In genomic region chr21:43312751-43313169, GRCh38 we compare ENCODE assay signal across 1 cellular context.
A peak's percentile ranks its signal among the peaks of the same experiment; 100 is the strongest.
TF ChIP-seq lines count a peak whose summit lies in the region.

No MANE protein-coding gene starts in this region.

TF ChIP-seq in H1, 55 proteins besides CTCF, POLR2A, EP300 and RAD21 (continued from another document):
- TF ChIP-seq SIN3A (conservative IDR thresholded peaks at IDR 0.05 in 1 of 2, IDR thresholded peaks at IDR 0.05 in 1 of 2; ENCODE audit: low read depth in 1 of 2, low read length in 2 of 2) (no peak), BCL11A (IDR thresholded peaks at IDR 0.05; ENCODE audit: low read depth in 2 of 2, low read length in 2 of 2) (no peak), SP1 (IDR thresholded peaks at IDR 0.05; ENCODE audit: low read depth, low read length) (0 out of 2 replicates have a peak, but pooled peaks have one; percentile 57), PHF8 (conservative IDR thresholded peaks at IDR 0.05; ENCODE audit: low read depth, low read length) (no peak), ASH2L (IDR thresholded peaks at IDR 0.05; ENCODE audit: low read length) (peak; percentile 21), USF2 (IDR thresholded peaks at IDR 0.05; ENCODE audit: low read length) (no peak), CREB1 (IDR thresholded peaks at IDR 0.05) (no peak), GABPA (IDR thresholded peaks at IDR 0.05; ENCODE audit: borderline replicate concordance, insufficient read depth, low read length) (no peak), EZH2 (IDR thresholded peaks at IDR 0.05; ENCODE audit: low read depth, low read length, severe bottlenecking) (no peak), RXRA (IDR thresholded peaks at IDR 0.05; ENCODE audit: insufficient read depth, low read depth, low read length) (no peak), SIX5 (IDR thresholded peaks at IDR 0.05; ENCODE audit: low read depth, low read length) (no peak), SP2 (IDR thresholded peaks at IDR 0.05; ENCODE audit: low read length) (no peak), EGR1 (IDR thresholded peaks at IDR 0.05; ENCODE audit: borderline replicate concordance, low read depth, low read length) (no peak), FOSL1 (IDR thresholded peaks at IDR 0.05; ENCODE audit: insufficient read depth, low read depth, low read length) (no peak), CHD1 (IDR thresholded peaks at IDR 0.05; ENCODE audit: low read depth, low read length) (no peak), YY1 (IDR thresholded peaks at IDR 0.05; ENCODE audit: low read depth, low read length) (no peak), CHD7 (IDR thresholded peaks at IDR 0.05; ENCODE audit: insufficient replicate concordance, low read length) (no peak)
